2 cellular contexts compared by ENCODE assay signal in the genomic region with DNA sequence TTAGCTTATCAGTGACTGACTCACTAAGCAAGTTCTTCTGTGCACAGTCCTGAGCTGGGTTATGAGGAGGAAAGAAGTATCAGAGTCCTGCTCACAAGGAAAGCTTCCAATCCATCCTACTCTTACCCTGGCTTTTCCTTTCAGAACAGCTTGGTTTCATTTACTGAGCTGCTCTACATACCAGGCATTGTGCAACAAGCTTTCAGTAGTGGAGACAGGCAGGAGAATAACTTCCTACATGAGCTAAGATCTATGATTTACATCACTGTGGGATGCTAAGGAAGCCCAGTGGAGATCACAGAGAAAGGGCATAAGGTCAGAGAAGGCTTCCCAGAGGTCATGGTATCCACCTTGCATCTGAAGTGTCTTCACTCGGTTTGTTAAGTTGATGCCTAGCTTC.
TF ChIP-seq lines count a peak whose summit lies in the region.

No MANE protein-coding gene starts in this region.

TF ChIP-seq in GM23338, 12 proteins besides CTCF, POLR2A, EP300 and RAD21 (continued from another document):
- TF ChIP-seq, protein P1, sequence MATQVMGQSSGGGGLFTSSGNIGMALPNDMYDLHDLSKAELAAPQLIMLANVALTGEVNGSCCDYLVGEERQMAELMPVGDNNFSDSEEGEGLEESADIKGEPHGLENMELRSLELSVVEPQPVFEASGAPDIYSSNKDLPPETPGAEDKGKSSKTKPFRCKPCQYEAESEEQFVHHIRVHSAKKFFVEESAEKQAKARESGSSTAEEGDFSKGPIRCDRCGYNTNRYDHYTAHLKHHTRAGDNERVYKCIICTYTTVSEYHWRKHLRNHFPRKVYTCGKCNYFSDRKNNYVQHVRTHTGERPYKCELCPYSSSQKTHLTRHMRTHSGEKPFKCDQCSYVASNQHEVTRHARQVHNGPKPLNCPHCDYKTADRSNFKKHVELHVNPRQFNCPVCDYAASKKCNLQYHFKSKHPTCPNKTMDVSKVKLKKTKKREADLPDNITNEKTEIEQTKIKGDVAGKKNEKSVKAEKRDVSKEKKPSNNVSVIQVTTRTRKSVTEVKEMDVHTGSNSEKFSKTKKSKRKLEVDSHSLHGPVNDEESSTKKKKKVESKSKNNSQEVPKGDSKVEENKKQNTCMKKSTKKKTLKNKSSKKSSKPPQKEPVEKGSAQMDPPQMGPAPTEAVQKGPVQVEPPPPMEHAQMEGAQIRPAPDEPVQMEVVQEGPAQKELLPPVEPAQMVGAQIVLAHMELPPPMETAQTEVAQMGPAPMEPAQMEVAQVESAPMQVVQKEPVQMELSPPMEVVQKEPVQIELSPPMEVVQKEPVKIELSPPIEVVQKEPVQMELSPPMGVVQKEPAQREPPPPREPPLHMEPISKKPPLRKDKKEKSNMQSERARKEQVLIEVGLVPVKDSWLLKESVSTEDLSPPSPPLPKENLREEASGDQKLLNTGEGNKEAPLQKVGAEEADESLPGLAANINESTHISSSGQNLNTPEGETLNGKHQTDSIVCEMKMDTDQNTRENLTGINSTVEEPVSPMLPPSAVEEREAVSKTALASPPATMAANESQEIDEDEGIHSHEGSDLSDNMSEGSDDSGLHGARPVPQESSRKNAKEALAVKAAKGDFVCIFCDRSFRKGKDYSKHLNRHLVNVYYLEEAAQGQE (IDR thresholded peaks at IDR 0.05; ENCODE audit: unreplicated experiment) = no peak
- TF ChIP-seq NANOG (IDR thresholded peaks at IDR 0.05; ENCODE audit: borderline replicate concordance) (no peak), ZNF331 (CRISPR knock-in tag; IDR thresholded peaks at IDR 0.05; ENCODE audit: low read depth) (no peak)
- TF ChIP-seq, protein P2, sequence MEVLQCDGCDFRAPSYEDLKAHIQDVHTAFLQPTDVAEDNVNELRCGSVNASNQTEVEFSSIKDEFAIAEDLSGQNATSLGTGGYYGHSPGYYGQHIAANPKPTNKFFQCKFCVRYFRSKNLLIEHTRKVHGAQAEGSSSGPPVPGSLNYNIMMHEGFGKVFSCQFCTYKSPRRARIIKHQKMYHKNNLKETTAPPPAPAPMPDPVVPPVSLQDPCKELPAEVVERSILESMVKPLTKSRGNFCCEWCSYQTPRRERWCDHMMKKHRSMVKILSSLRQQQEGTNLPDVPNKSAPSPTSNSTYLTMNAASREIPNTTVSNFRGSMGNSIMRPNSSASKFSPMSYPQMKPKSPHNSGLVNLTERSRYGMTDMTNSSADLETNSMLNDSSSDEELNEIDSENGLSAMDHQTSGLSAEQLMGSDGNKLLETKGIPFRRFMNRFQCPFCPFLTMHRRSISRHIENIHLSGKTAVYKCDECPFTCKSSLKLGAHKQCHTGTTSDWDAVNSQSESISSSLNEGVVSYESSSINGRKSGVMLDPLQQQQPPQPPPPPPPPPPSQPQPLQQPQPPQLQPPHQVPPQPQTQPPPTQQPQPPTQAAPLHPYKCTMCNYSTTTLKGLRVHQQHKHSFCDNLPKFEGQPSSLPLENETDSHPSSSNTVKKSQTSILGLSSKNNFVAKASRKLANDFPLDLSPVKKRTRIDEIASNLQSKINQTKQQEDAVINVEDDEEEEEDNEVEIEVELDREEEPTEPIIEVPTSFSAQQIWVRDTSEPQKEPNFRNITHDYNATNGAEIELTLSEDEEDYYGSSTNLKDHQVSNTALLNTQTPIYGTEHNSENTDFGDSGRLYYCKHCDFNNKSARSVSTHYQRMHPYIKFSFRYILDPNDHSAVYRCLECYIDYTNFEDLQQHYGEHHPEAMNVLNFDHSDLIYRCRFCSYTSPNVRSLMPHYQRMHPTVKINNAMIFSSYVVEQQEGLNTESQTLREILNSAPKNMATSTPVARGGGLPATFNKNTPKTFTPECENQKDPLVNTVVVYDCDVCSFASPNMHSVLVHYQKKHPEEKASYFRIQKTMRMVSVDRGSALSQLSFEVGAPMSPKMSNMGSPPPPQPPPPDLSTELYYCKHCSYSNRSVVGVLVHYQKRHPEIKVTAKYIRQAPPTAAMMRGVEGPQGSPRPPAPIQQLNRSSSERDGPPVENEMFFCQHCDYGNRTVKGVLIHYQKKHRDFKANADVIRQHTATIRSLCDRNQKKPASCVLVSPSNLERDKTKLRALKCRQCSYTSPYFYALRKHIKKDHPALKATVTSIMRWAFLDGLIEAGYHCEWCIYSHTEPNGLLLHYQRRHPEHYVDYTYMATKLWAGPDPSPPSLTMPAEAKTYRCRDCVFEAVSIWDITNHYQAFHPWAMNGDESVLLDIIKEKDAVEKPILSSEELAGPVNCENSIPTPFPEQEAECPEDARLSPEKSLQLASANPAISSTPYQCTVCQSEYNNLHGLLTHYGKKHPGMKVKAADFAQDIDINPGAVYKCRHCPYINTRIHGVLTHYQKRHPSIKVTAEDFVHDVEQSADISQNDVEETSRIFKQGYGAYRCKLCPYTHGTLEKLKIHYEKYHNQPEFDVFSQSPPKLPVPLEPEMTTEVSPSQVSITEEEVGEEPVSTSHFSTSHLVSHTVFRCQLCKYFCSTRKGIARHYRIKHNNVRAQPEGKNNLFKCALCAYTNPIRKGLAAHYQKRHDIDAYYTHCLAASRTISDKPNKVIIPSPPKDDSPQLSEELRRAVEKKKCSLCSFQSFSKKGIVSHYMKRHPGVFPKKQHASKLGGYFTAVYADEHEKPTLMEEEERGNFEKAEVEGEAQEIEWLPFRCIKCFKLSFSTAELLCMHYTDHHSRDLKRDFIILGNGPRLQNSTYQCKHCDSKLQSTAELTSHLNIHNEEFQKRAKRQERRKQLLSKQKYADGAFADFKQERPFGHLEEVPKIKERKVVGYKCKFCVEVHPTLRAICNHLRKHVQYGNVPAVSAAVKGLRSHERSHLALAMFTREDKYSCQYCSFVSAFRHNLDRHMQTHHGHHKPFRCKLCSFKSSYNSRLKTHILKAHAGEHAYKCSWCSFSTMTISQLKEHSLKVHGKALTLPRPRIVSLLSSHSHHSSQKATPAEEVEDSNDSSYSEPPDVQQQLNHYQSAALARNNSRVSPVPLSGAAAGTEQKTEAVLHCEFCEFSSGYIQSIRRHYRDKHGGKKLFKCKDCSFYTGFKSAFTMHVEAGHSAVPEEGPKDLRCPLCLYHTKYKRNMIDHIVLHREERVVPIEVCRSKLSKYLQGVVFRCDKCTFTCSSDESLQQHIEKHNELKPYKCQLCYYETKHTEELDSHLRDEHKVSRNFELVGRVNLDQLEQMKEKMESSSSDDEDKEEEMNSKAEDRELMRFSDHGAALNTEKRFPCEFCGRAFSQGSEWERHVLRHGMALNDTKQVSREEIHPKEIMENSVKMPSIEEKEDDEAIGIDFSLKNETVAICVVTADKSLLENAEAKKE (CRISPR knock-in tag; IDR thresholded peaks at IDR 0.05) = peak; percentile 77

TF ChIP-seq in WTC11, 78 proteins besides CTCF, POLR2A, EP300 and RAD21 (continued from another document):
- TF ChIP-seq, protein P3, sequence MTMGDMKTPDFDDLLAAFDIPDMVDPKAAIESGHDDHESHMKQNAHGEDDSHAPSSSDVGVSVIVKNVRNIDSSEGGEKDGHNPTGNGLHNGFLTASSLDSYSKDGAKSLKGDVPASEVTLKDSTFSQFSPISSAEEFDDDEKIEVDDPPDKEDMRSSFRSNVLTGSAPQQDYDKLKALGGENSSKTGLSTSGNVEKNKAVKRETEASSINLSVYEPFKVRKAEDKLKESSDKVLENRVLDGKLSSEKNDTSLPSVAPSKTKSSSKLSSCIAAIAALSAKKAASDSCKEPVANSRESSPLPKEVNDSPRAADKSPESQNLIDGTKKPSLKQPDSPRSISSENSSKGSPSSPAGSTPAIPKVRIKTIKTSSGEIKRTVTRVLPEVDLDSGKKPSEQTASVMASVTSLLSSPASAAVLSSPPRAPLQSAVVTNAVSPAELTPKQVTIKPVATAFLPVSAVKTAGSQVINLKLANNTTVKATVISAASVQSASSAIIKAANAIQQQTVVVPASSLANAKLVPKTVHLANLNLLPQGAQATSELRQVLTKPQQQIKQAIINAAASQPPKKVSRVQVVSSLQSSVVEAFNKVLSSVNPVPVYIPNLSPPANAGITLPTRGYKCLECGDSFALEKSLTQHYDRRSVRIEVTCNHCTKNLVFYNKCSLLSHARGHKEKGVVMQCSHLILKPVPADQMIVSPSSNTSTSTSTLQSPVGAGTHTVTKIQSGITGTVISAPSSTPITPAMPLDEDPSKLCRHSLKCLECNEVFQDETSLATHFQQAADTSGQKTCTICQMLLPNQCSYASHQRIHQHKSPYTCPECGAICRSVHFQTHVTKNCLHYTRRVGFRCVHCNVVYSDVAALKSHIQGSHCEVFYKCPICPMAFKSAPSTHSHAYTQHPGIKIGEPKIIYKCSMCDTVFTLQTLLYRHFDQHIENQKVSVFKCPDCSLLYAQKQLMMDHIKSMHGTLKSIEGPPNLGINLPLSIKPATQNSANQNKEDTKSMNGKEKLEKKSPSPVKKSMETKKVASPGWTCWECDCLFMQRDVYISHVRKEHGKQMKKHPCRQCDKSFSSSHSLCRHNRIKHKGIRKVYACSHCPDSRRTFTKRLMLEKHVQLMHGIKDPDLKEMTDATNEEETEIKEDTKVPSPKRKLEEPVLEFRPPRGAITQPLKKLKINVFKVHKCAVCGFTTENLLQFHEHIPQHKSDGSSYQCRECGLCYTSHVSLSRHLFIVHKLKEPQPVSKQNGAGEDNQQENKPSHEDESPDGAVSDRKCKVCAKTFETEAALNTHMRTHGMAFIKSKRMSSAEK (CRISPR knock-in tag; IDR thresholded peaks at IDR 0.05; ENCODE audit: borderline replicate concordance) = no peak
- TF ChIP-seq, protein P4, sequence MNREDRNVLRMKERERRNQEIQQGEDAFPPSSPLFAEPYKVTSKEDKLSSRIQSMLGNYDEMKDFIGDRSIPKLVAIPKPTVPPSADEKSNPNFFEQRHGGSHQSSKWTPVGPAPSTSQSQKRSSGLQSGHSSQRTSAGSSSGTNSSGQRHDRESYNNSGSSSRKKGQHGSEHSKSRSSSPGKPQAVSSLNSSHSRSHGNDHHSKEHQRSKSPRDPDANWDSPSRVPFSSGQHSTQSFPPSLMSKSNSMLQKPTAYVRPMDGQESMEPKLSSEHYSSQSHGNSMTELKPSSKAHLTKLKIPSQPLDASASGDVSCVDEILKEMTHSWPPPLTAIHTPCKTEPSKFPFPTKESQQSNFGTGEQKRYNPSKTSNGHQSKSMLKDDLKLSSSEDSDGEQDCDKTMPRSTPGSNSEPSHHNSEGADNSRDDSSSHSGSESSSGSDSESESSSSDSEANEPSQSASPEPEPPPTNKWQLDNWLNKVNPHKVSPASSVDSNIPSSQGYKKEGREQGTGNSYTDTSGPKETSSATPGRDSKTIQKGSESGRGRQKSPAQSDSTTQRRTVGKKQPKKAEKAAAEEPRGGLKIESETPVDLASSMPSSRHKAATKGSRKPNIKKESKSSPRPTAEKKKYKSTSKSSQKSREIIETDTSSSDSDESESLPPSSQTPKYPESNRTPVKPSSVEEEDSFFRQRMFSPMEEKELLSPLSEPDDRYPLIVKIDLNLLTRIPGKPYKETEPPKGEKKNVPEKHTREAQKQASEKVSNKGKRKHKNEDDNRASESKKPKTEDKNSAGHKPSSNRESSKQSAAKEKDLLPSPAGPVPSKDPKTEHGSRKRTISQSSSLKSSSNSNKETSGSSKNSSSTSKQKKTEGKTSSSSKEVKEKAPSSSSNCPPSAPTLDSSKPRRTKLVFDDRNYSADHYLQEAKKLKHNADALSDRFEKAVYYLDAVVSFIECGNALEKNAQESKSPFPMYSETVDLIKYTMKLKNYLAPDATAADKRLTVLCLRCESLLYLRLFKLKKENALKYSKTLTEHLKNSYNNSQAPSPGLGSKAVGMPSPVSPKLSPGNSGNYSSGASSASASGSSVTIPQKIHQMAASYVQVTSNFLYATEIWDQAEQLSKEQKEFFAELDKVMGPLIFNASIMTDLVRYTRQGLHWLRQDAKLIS (CRISPR knock-in tag; IDR thresholded peaks at IDR 0.05; ENCODE audit: borderline replicate concordance) = no peak
- no peak for TF ChIP-seq NR3C1 (CRISPR knock-in tag; conservative IDR thresholded peaks at IDR 0.05; ENCODE audit: low read depth)
- TF ChIP-seq ELF4 (CRISPR knock-in tag; IDR thresholded peaks at IDR 0.05; ENCODE audit: low read depth) = no peak
- no peak for TF ChIP-seq ZNF121 (CRISPR knock-in tag; IDR thresholded peaks at IDR 0.05)
- TF ChIP-seq, protein P5, sequence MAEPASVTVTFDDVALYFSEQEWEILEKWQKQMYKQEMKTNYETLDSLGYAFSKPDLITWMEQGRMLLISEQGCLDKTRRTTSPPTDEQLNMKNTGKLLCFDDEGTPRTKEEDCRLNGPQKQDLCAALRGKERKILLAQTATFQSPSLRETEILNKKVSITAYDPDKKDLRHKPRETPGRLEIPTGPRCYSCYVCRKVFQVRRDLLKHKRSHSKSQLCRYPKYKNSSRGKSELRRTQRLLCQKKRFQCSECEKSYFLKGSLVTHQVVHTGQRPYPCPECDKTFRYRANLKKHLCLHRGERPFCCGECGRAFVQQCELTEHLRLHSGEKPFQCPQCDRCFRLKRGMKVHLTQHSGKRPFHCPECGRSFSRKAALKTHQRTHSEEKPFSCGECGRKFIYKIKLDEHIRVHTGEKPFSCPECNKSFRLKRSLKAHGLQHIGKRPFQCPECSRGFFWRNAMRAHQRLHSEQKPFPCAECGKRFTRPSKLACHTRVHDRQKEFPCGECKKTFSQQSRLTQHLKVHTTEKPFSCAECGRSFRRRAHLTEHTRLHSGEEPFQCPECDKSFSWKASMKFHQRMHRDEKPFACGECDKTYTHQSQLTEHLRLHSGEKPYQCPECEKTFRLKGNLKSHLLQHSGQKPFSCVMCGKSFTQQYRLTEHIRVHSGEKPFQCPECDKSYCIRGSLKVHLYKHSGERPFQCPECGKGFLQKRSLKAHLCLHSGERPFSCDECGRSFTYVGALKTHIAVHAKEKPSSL (CRISPR knock-in tag; conservative IDR thresholded peaks at IDR 0.05) = no peak
- TF ChIP-seq, protein P6, sequence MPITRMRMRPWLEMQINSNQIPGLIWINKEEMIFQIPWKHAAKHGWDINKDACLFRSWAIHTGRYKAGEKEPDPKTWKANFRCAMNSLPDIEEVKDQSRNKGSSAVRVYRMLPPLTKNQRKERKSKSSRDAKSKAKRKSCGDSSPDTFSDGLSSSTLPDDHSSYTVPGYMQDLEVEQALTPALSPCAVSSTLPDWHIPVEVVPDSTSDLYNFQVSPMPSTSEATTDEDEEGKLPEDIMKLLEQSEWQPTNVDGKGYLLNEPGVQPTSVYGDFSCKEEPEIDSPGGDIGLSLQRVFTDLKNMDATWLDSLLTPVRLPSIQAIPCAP (CRISPR knock-in tag; IDR thresholded peaks at IDR 0.05) = no peak
- no peak for TF ChIP-seq JAZF1 (CRISPR knock-in tag; IDR thresholded peaks at IDR 0.05)
- no peak for TF ChIP-seq ZNF232 (CRISPR knock-in tag; IDR thresholded peaks at IDR 0.05)
- TF ChIP-seq MYBL2 (CRISPR knock-in tag; IDR thresholded peaks at IDR 0.05) = no peak
- no peak for TF ChIP-seq GABPB1 (CRISPR knock-in tag; IDR thresholded peaks at IDR 0.05)
